8 cellular contexts compared by ENCODE assay signal in the genomic region with DNA sequence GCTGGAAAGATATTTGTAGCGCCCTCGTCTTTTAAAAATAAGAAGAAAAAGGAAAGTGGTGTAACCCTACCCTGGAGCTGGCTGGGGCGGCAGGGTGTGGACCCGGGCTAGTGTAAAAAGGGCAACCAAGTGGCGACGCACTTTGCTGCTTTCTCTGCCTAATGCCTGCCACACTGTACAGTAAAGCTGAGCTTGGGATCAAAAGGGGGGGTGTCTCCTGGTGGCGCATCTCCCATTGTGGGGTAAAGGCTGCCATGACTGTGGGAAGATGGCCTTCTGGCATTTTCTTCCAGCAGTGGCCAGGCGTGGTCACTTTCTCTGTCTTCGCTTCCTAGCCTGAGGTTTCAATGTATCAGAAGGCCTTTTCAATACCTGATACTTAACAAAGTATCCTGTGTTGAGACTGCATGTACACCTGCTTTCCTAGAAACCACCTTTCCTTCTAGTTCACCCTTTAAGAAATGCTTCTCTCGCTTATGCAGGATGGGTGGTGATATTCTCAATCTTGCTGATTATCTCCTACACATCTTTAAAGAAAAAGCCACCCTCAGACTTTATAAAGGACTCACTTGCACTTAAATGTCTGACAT. TPM values are rescaled to one million over a fixed set of nuclear protein-coding genes. Genes with fewer than 3 reads are reported as not detected.
A peak's percentile ranks its signal among the peaks of the same experiment; 100 is the strongest.
DNase-seq lines count a peak whose midpoint lies in the region; ATAC-seq and TF ChIP-seq lines count a peak whose summit lies in the region.

No MANE protein-coding gene starts in this region.

- H3K23me2 ChIP-seq in H9 (ENCODE audit: insufficient read length, low read depth, low read length, poor library complexity, severe bottlenecking) = peaks cover 7% of the 10 kb centered on the region

- no peak overlapping the region for H2BK15ac ChIP-seq in H9 (ENCODE audit: low read depth, low read length)

- H2AFZ ChIP-seq in H9 (ENCODE audit: low read length) = peak overlapping the region; percentile 78

- H3K27ac ChIP-seq in H9 (ENCODE audit: insufficient read length, low read depth, low read length) = no peak overlapping the region

- H4K5ac ChIP-seq in H9 (ENCODE audit: insufficient read length, low read depth, low read length) = no peak overlapping the region

- peak overlapping the region; percentile 81 for H3K9ac ChIP-seq in H9 (ENCODE audit: extremely low read depth, insufficient read length, low read length)

- H2AK5ac ChIP-seq in H9 (ENCODE audit: insufficient read length, low read length) = no peak overlapping the region

- no peak for ATAC-seq in activated T-helper 17 cell treated with anti-CD3 and anti-CD28 coated beads, Interleukin-2, amount 50 U/mL, for 72 hours (replicated peaks)
- ATAC-seq in Right ventricle myocardium superior (ENCODE audit: poor library complexity) (peak; percentile 33), HG03139 (IDR thresholded peaks at IDR 0.05; ENCODE audit: unreplicated experiment) (no peak)

- no peak overlapping the region for H4K91ac ChIP-seq in H9 (ENCODE audit: insufficient read length, low read depth, low read length)

- H3K27ac Mint-ChIP-seq in H9 (peak overlapping the region in 1 of 3 experiments; percentile 48; a peak in 1 of 7 replicates), osteocyte (ENCODE audit: unreplicated experiment) (peak overlapping the region; percentile 98)
- peak overlapping the region; percentile 96 for H3K27ac Mint-ChIP-seq in activated T-helper 17 cell treated with anti-CD3 and anti-CD28 coated beads, Interleukin-2, amount 50 U/mL, for 72 hours

- peaks cover 38 to 40% of the 10 kb centered on the region in 2 experiments for H3K4me1 Mint-ChIP-seq in H9
- H3K4me1 Mint-ChIP-seq in activated T-helper 17 cell treated with anti-CD3 and anti-CD28 coated beads, Interleukin-2, amount 50 U/mL, for 72 hours = peaks cover 48% of the 10 kb centered on the region
- H3K4me1 Mint-ChIP-seq in osteocyte (ENCODE audit: unreplicated experiment) = peaks cover 83% of the 10 kb centered on the region

- no peak overlapping the region for H2BK120ac ChIP-seq in H9 (ENCODE audit: low read depth, low read length, poor library complexity, severe bottlenecking)

- H3K4me1 ChIP-seq in H9 (ENCODE audit: insufficient read depth, low read length) = peaks cover 8% of the 10 kb centered on the region; the same call in 1 of the 2 replicates

- no peak overlapping the region for H2BK12ac ChIP-seq in H9 (ENCODE audit: insufficient read length, low read depth, low read length)

- no peaks in the 10 kb centered on the region for H3K27me3 ChIP-seq in H9 (ENCODE audit: insufficient read depth, low read length)

- H2BK20ac ChIP-seq in H9 (ENCODE audit: low read depth, low read length, poor library complexity, severe bottlenecking) = no peak overlapping the region

- H3K56ac ChIP-seq in H9 (ENCODE audit: insufficient read length, low read depth, low read length) = no peak overlapping the region

- WGBS in H9 (ENCODE audit: extremely low coverage, insufficient read length, low lambda C conversion rate) = no CpG with 5 or more reads among the region's 10 CpGs

- no peaks in the 10 kb centered on the region for H3K79me1 ChIP-seq in H9 (ENCODE audit: insufficient read depth, low read depth, low read length, poor library complexity, severe bottlenecking)

- H3K9me3 ChIP-seq in H9 (ENCODE audit: control insufficient read depth, low read depth, low read length) = no peaks in the 10 kb centered on the region

- H3K27me3 Mint-ChIP-seq in H9 (ENCODE audit: low read depth) (no peaks in the 10 kb centered on the region; the same call in 1 of the 2 replicates), osteocyte (ENCODE audit: unreplicated experiment) (no peaks in the 10 kb centered on the region)
- H3K27me3 Mint-ChIP-seq in activated T-helper 17 cell treated with anti-CD3 and anti-CD28 coated beads, Interleukin-2, amount 50 U/mL, for 72 hours = no peaks in the 10 kb centered on the region

- no peak overlapping the region for H3K23ac ChIP-seq in H9 (ENCODE audit: insufficient read length, low read depth, low read length)

- H3K18ac ChIP-seq in H9 (ENCODE audit: insufficient read length, low read depth, low read length) = no peak overlapping the region

- no peaks in the 10 kb centered on the region for H4K20me1 ChIP-seq in H9 (ENCODE audit: control insufficient read depth, insufficient read depth, insufficient read length)

- H3K14ac ChIP-seq in H9 (ENCODE audit: insufficient read depth, low read length) = no peak overlapping the region; the same call in 1 of the 2 replicates

- H3K36me3 Mint-ChIP-seq in H9 (ENCODE audit: insufficient read depth in 1 of 3, low read depth in 3 of 3) (no peaks in the 10 kb centered on the region), osteocyte (ENCODE audit: unreplicated experiment) (no peaks in the 10 kb centered on the region)
- peaks cover 62% of the 10 kb centered on the region for H3K36me3 Mint-ChIP-seq in activated T-helper 17 cell treated with anti-CD3 and anti-CD28 coated beads, Interleukin-2, amount 50 U/mL, for 72 hours (ENCODE audit: low read depth)

- H3K79me2 ChIP-seq in H9 (ENCODE audit: insufficient read depth, low read length) = no peaks in the 10 kb centered on the region

- no peaks in the 10 kb centered on the region for H3K9me3 Mint-ChIP-seq in H9
- no peaks in the 10 kb centered on the region for H3K9me3 Mint-ChIP-seq in activated T-helper 17 cell treated with anti-CD3 and anti-CD28 coated beads, Interleukin-2, amount 50 U/mL, for 72 hours
- H3K9me3 Mint-ChIP-seq in osteocyte (ENCODE audit: unreplicated experiment) = no peaks in the 10 kb centered on the region

- peak overlapping the region; percentile 99 for H3K4me3 ChIP-seq in AG09309 (ENCODE audit: control insufficient read depth, low read depth, low read length)

- H4K8ac ChIP-seq in H9 (replicated peaks; ENCODE audit: insufficient read length, low read depth, low read length) = no peak overlapping the region

- H3T11ph ChIP-seq in H9 (ENCODE audit: low read length) = no peak overlapping the region

- TF ChIP-seq CTCF in AG09309 (IDR thresholded peaks at IDR 0.05; ENCODE audit: control insufficient read depth, insufficient read depth, low read depth, low read length, missing control alignments) (no peak), H9 (conservative IDR thresholded peaks at IDR 0.05) (no peak), osteocyte (IDR thresholded peaks at IDR 0.05) (no peak)

- peak overlapping the region; percentile 89 to 94 for H3K4me3 Mint-ChIP-seq in H9
- peak overlapping the region; percentile 90 for H3K4me3 Mint-ChIP-seq in activated T-helper 17 cell treated with anti-CD3 and anti-CD28 coated beads, Interleukin-2, amount 50 U/mL, for 72 hours
- peak overlapping the region; percentile 92 for H3K4me3 Mint-ChIP-seq in osteocyte (ENCODE audit: unreplicated experiment)

- no peak overlapping the region for H2BK5ac ChIP-seq in H9 (ENCODE audit: insufficient read length, low read length)

- no peak overlapping the region for H3K4ac ChIP-seq in H9 (ENCODE audit: low read depth, low read length)

- H3K4me2 ChIP-seq in H9 (ENCODE audit: insufficient read depth, insufficient read length, low read length) = peak overlapping the region; percentile 98

- DNase-seq in AG09309 (ENCODE audit: low read depth) = no peak
- DNase-seq in H9 = no peak
- DNase-seq in Right ventricle myocardium superior = peak; percentile 56
- no peak for DNase-seq in osteocyte (ENCODE audit: extremely low spot score, unreplicated experiment)
- DNase-seq in iPS-NIHi11 (ENCODE audit: low spot score) = no peak
- no peak for DNase-seq in NCI-H510A (lab: John Stamatoyannopoulos, UW)

- intact Hi-C loops in Right ventricle myocardium superior (cut with DNase I) = no loop called here

RNA-seq across cellular contexts. Expression of a gene that starts 0.9 kb away (rescaled TPM):
- 15.5 and 16.9 TPM in 2 replicates for total RNA-seq in H9 (2021)
- total RNA-seq in activated T-helper 17 cell treated with anti-CD3 and anti-CD28 coated beads, Interleukin-2, amount 50 U/mL, for 72 hours = 100 to 1,000 TPM; 109 to 172 TPM
- total RNA-seq in Right ventricle myocardium superior = 184 TPM
- total RNA-seq in osteocyte = 116 and 121 TPM in 2 replicates

RNA-seq across cellular contexts. Expression of a gene that starts 5.5 kb away (rescaled TPM):
- total RNA-seq in H9 (2021) (64.5 and 67.2 TPM in 2 replicates), Right ventricle myocardium superior (84.4 TPM), osteocyte (75.0 and 78.9 TPM in 2 replicates)
- total RNA-seq in activated T-helper 17 cell treated with anti-CD3 and anti-CD28 coated beads, Interleukin-2, amount 50 U/mL, for 72 hours = 10 to 100 TPM; 68.0 to 95.2 TPM

RNA-seq across cellular contexts. Expression of a gene that starts 33.5 kb away (rescaled TPM):
- total RNA-seq in H9 (2021) (17.8 and 21.9 TPM in 2 replicates), Right ventricle myocardium superior (16.6 TPM), osteocyte (42.0 and 44.4 TPM in 2 replicates)
- 10 to 100 TPM; 42.6 to 84.7 TPM for total RNA-seq in activated T-helper 17 cell treated with anti-CD3 and anti-CD28 coated beads, Interleukin-2, amount 50 U/mL, for 72 hours

RNA-seq across cellular contexts. Expression of a gene that starts 36.8 kb away (rescaled TPM):
- not detected in 2 replicates for total RNA-seq in H9 (2021)
- total RNA-seq in activated T-helper 17 cell treated with anti-CD3 and anti-CD28 coated beads, Interleukin-2, amount 50 U/mL, for 72 hours = not detected
- total RNA-seq in Right ventricle myocardium superior = 148 TPM
- total RNA-seq in osteocyte = not detected in 2 replicates
